In genomic region chr16:11880047-11880446, GRCh38 we compare ENCODE assay signal across 1 cellular context.
TF ChIP-seq lines count a peak whose summit lies in the region.

No MANE protein-coding gene starts in this region.

TF ChIP-seq in HCT116, 20 proteins besides CTCF, POLR2A, EP300 and RAD21:
- TF ChIP-seq, protein P1, sequence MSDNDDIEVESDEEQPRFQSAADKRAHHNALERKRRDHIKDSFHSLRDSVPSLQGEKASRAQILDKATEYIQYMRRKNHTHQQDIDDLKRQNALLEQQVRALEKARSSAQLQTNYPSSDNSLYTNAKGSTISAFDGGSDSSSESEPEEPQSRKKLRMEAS (IDR thresholded peaks at IDR 0.05) = no peak
- TF ChIP-seq, protein P2, sequence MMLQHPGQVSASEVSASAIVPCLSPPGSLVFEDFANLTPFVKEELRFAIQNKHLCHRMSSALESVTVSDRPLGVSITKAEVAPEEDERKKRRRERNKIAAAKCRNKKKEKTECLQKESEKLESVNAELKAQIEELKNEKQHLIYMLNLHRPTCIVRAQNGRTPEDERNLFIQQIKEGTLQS (IDR thresholded peaks at IDR 0.05) = no peak
- TF ChIP-seq EZH2 (IDR thresholded peaks at IDR 0.05) (no peak), FOSL1 (IDR thresholded peaks at IDR 0.05; ENCODE audit: low read depth) (no peak), YY1 (IDR thresholded peaks at IDR 0.05; ENCODE audit: extremely low read depth, insufficient replicate concordance, low read depth, low read length) (no peak), EZH2phosphoT487 (IDR thresholded peaks at IDR 0.05; ENCODE audit: borderline replicate concordance) (no peak), SRF (IDR thresholded peaks at IDR 0.05; ENCODE audit: low read depth) (no peak), POLR2AphosphoS5 (IDR thresholded peaks at IDR 0.05; ENCODE audit: low read depth, low read length) (no peak), ZFX (IDR thresholded peaks at IDR 0.05) (no peak), EGR1 (IDR thresholded peaks at IDR 0.05; ENCODE audit: low read depth) (no peak), CBX3 (IDR thresholded peaks at IDR 0.05; ENCODE audit: low read depth) (no peak)
- TF ChIP-seq, protein P3, sequence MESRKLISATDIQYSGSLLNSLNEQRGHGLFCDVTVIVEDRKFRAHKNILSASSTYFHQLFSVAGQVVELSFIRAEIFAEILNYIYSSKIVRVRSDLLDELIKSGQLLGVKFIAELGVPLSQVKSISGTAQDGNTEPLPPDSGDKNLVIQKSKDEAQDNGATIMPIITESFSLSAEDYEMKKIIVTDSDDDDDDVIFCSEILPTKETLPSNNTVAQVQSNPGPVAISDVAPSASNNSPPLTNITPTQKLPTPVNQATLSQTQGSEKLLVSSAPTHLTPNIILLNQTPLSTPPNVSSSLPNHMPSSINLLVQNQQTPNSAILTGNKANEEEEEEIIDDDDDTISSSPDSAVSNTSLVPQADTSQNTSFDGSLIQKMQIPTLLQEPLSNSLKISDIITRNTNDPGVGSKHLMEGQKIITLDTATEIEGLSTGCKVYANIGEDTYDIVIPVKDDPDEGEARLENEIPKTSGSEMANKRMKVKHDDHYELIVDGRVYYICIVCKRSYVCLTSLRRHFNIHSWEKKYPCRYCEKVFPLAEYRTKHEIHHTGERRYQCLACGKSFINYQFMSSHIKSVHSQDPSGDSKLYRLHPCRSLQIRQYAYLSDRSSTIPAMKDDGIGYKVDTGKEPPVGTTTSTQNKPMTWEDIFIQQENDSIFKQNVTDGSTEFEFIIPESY (IDR thresholded peaks at IDR 0.05; ENCODE audit: extremely low read depth, insufficient replicate concordance, low read length) = no peak
